Comparison of ENCODE assay signal across 1 cellular context in genomic region chr16:84699147-84699711, GRCh38.
TF ChIP-seq lines count a peak whose summit lies in the region.

No MANE protein-coding gene starts in this region.

TF ChIP-seq in HepG2, 621 proteins besides CTCF, POLR2A, EP300 and RAD21 (continued from another document):
- 0 out of 2 replicates have a peak, but pooled peaks have one; percentile 47 for TF ChIP-seq TFE3 (CRISPR knock-in tag; IDR thresholded peaks at IDR 0.05)
- TF ChIP-seq HNF1A (IDR thresholded peaks at IDR 0.05; ENCODE audit: low read depth), result no peak
- no peak for TF ChIP-seq HNF1A (CRISPR knock-in tag; IDR thresholded peaks at IDR 0.05; ENCODE audit: borderline replicate concordance)
- TF ChIP-seq EEA1 (CRISPR knock-in tag; IDR thresholded peaks at IDR 0.05; ENCODE audit: borderline replicate concordance), result 0 out of 2 replicates have a peak, but pooled peaks have one; percentile 44
- no peak; the same call in 1 of the 2 replicates for TF ChIP-seq ZNF784 (CRISPR knock-in tag; IDR thresholded peaks at IDR 0.05; ENCODE audit: borderline replicate concordance)
- peak; percentile 80; the same call in 1 of the 2 replicates for TF ChIP-seq ZNF619 (CRISPR knock-in tag; IDR thresholded peaks at IDR 0.05)
- no peak for TF ChIP-seq HCFC1 (IDR thresholded peaks at IDR 0.05; ENCODE audit: low read depth, low read length)
- no peak for TF ChIP-seq NONO (IDR thresholded peaks at IDR 0.05)
- TF ChIP-seq NONO (CRISPR knock-in tag; conservative IDR thresholded peaks at IDR 0.05), result no peak
- TF ChIP-seq ZBTB20 (CRISPR knock-in tag; IDR thresholded peaks at IDR 0.05; ENCODE audit: borderline replicate concordance, low read depth), result no peak
- peak; percentile 13; the same call in 1 of the 2 replicates for TF ChIP-seq ZNF12 (CRISPR knock-in tag; IDR thresholded peaks at IDR 0.05)
- no peak for TF ChIP-seq USF2 (IDR thresholded peaks at IDR 0.05; ENCODE audit: low read depth, low read length)
- TF ChIP-seq USF2 (CRISPR knock-in tag; IDR thresholded peaks at IDR 0.05; ENCODE audit: borderline replicate concordance), result 0 out of 2 replicates have a peak, but pooled peaks have one; percentile 40
- TF ChIP-seq SP4 (CRISPR knock-in tag; IDR thresholded peaks at IDR 0.05), result peak; percentile 39; the same call in 1 of the 2 replicates
- TF ChIP-seq ZFAT (CRISPR knock-in tag; conservative IDR thresholded peaks at IDR 0.05), result peak; percentile 81; the same call in 1 of the 2 replicates
- TF ChIP-seq SIN3B (IDR thresholded peaks at IDR 0.05; ENCODE audit: low read length), result peak; percentile 19; the same call in 1 of the 2 replicates
- no peak; the same call in 1 of the 2 replicates for TF ChIP-seq ZFP91 (CRISPR knock-in tag; IDR thresholded peaks at IDR 0.05; ENCODE audit: borderline replicate concordance)
- peak; percentile 87; the same call in 1 of the 2 replicates for TF ChIP-seq SRY (CRISPR knock-in tag; IDR thresholded peaks at IDR 0.05)
- peak; percentile 63; the same call in 1 of the 2 replicates for TF ChIP-seq ZNF232 (CRISPR knock-in tag; IDR thresholded peaks at IDR 0.05; ENCODE audit: borderline replicate concordance)
- TF ChIP-seq ZNF670 (CRISPR knock-in tag; IDR thresholded peaks at IDR 0.05; ENCODE audit: borderline replicate concordance), result peak; percentile 95
- TF ChIP-seq BORCS8-MEF2B (CRISPR knock-in tag; IDR thresholded peaks at IDR 0.05), result no peak; the same call in 1 of the 2 replicates
- peak; percentile 80; the same call in 1 of the 2 replicates for TF ChIP-seq ZNF343 (CRISPR knock-in tag; IDR thresholded peaks at IDR 0.05)
- TF ChIP-seq ZNF580 (CRISPR knock-in tag; IDR thresholded peaks at IDR 0.05; ENCODE audit: borderline replicate concordance, low read depth), result peak; percentile 68; the same call in 1 of the 2 replicates
- no peak for TF ChIP-seq PLRG1 (conservative IDR thresholded peaks at IDR 0.05)
- 0 out of 2 replicates have a peak, but pooled peaks have one; percentile 19 for TF ChIP-seq ZNF549 (CRISPR knock-in tag; IDR thresholded peaks at IDR 0.05)
- no peak for TF ChIP-seq NCOA5 (CRISPR knock-in tag; IDR thresholded peaks at IDR 0.05)
- peak; percentile 96 for TF ChIP-seq KLF13 (CRISPR knock-in tag; IDR thresholded peaks at IDR 0.05)
